9 cellular contexts compared by ENCODE assay signal in the genomic region with DNA sequence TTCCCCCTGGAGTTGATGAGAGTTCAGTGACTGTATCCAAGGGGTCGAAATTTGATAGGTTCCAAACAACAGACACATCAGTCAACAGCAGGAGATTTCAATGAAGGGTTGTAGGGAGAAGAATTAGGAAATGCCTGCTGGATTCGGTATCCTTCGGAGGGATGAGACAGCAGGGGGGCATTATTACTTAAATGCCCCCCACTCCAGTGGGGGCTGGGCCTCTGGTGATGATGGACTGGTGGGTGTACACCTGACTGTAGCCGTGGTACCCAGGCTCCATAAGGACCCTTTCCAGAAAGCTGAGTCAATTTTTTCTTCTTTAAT. TPM values are rescaled to one million over a fixed set of nuclear protein-coding genes. Genes with fewer than 3 reads are reported as not detected.
DNase-seq lines count a peak whose midpoint lies in the region; TF ChIP-seq lines count a peak whose summit lies in the region.
"Had no signal": no experiment of that assay in that cellular context is flagged by ENCODE, and none has a peak within 500 bp of the region (broad histone marks: within the 10 kb centered on the region; RNA-seq: fewer than 3 reads in every experiment).

No MANE protein-coding gene starts in this region.

- H3K9me3 Mint-ChIP-seq in activated T-helper 2 cell treated with anti-CD3 and anti-CD28 coated beads, Interferon-gamma antibody, Interleukin-2, Interleukin-4, amounts not matched to agents 10 μg/mL and 5 μg/mL and 100 μg/mL, durations not matched to agents 14 hours and 24 hours and 36 hours = no peaks in the 10 kb centered on the region
- H3K9me3 Mint-ChIP-seq: central memory CD8-positive, alpha-beta T cell had no signal

- WGBS in suprapubic skin = 62% methylated on average over 4 of the region's 4 CpGs

- peak overlapping the region; percentile 46 for H3K27ac Mint-ChIP-seq in activated T-helper 2 cell treated with anti-CD3 and anti-CD28 coated beads, Interferon-gamma antibody, Interleukin-2, Interleukin-4, amounts not matched to agents 10 μg/mL and 5 μg/mL and 100 μg/mL, durations not matched to agents 14 hours and 24 hours and 36 hours

- H3K9me3 ChIP-seq in suprapubic skin = no peaks in the 10 kb centered on the region

- H3K4me3 ChIP-seq in suprapubic skin = no peak overlapping the region

- no peak for TF ChIP-seq POLR2A in suprapubic skin (IDR thresholded peaks at IDR 0.05)

- intact Hi-C loops in activated T-helper 2 cell treated with anti-CD3 and anti-CD28 coated beads, Interferon-gamma antibody, Interleukin-2, Interleukin-4, amounts not matched to agents 10 μg/mL and 5 μg/mL and 100 μg/mL, durations not matched to agents 14 hours and 24 hours and 36 hours (cut with micrococcal nuclease) = loop anchor here (5.0 kb wide), 1 partner anchor 67 kb away; no protein-coding TSS in a partner anchor

- no peaks in the 10 kb centered on the region for H3K27me3 ChIP-seq in suprapubic skin

- H3K36me3 Mint-ChIP-seq in activated T-helper 2 cell treated with anti-CD3 and anti-CD28 coated beads, Interferon-gamma antibody, Interleukin-2, Interleukin-4, amounts not matched to agents 10 μg/mL and 5 μg/mL and 100 μg/mL, durations not matched to agents 14 hours and 24 hours and 36 hours (ENCODE audit: low read depth) = peaks cover 31% of the 10 kb centered on the region

- no peak for TF ChIP-seq EP300 in suprapubic skin (IDR thresholded peaks at IDR 0.05)

- H3K27ac ChIP-seq in suprapubic skin = peak overlapping the region; percentile 97

- no peaks in the 10 kb centered on the region for H3K36me3 ChIP-seq in suprapubic skin

- H3K4me3 Mint-ChIP-seq in activated T-helper 2 cell treated with anti-CD3 and anti-CD28 coated beads, Interferon-gamma antibody, Interleukin-2, Interleukin-4, amounts not matched to agents 10 μg/mL and 5 μg/mL and 100 μg/mL, durations not matched to agents 14 hours and 24 hours and 36 hours (ENCODE audit: low read depth) = no peak overlapping the region
- H3K4me3 Mint-ChIP-seq: central memory CD8-positive, alpha-beta T cell had no signal

- DNase-seq in NCI-H1105 treated with DMSO at 0.1 percent for 48 hours (lab: John Stamatoyannopoulos, UW) = peak; percentile 50
- DNase-seq in NCI-H1105 (lab: John Stamatoyannopoulos, UW) = no peak
- no peak for DNase-seq in activated T-helper 2 cell treated with anti-CD3 and anti-CD28 coated beads, Interferon-gamma antibody, Interleukin-2, Interleukin-4, amounts not matched to agents 10 μg/mL and 5 μg/mL and 100 μg/mL, durations not matched to agents 14 hours and 24 hours and 36 hours (ENCODE audit: low spot score)
- peak; percentile 49 for DNase-seq in iris pigment epithelial cell (ENCODE audit: low read depth)
- DNase-seq in suprapubic skin (ENCODE audit: low spot score in 2 of 2) = no peak
- DNase-seq in LoVo (ENCODE audit: low spot score) = no peak
- DNase-seq in retina = no peak
- no peak for DNase-seq in SW480 (ENCODE audit: low spot score)

- H3K4me1 Mint-ChIP-seq in activated T-helper 2 cell treated with anti-CD3 and anti-CD28 coated beads, Interferon-gamma antibody, Interleukin-2, Interleukin-4, amounts not matched to agents 10 μg/mL and 5 μg/mL and 100 μg/mL, durations not matched to agents 14 hours and 24 hours and 36 hours (ENCODE audit: low read depth) = peaks cover 44% of the 10 kb centered on the region

- H3K27me3 Mint-ChIP-seq in activated T-helper 2 cell treated with anti-CD3 and anti-CD28 coated beads, Interferon-gamma antibody, Interleukin-2, Interleukin-4, amounts not matched to agents 10 μg/mL and 5 μg/mL and 100 μg/mL, durations not matched to agents 14 hours and 24 hours and 36 hours (ENCODE audit: low read depth) = no peaks in the 10 kb centered on the region
- H3K27me3 Mint-ChIP-seq: central memory CD8-positive, alpha-beta T cell had no signal

- peaks cover 63% of the 10 kb centered on the region for H3K4me1 ChIP-seq in suprapubic skin

- no peak for TF ChIP-seq CTCF in suprapubic skin (IDR thresholded peaks at IDR 0.05)

RNA-seq across cellular contexts. Expression of a gene that starts 41.2 kb away (rescaled TPM):
- total RNA-seq in activated T-helper 2 cell treated with anti-CD3 and anti-CD28 coated beads, Interferon-gamma antibody, Interleukin-2, Interleukin-4, amounts not matched to agents 10 μg/mL and 5 μg/mL and 100 μg/mL, durations not matched to agents 14 hours and 24 hours and 36 hours = 45.7 and 46.7 TPM in 2 replicates
- total RNA-seq in suprapubic skin = 100 to 1,000 TPM in 1 of 4 donors, 10 to 100 TPM in 3; 48.5 to 169 (median 54.1) TPM

Comparison
In these comparisons a context has a peak if more than half of its experiments do, and no peak if none do; other contexts are left out.
1. DNase-seq: peak in NCI-H1105 treated with DMSO at 0.1 percent for 48 hours (single experiment) and iris pigment epithelial cell (single experiment); none in NCI-H1105 (single experiment), activated T-helper 2 cell treated with anti-CD3 and anti-CD28 coated beads, Interferon-gamma antibody, Interleukin-2, Interleukin-4, amounts not matched to agents 10 μg/mL and 5 μg/mL and 100 μg/mL, durations not matched to agents 14 hours and 24 hours and 36 hours (single experiment), suprapubic skin (0 of 2), LoVo (single experiment), retina (single experiment) and SW480 (single experiment).